ENCODE assay signal across 19 cellular contexts in genomic region chr3:63405882-63406281, GRCh38.
"Had no signal": no experiment of that assay in that cellular context is flagged by ENCODE, and none has a peak within 500 bp of the region (broad histone marks: within the 10 kb centered on the region; RNA-seq: fewer than 3 reads in every experiment).

No MANE protein-coding gene starts in this region.

- DNase-seq: activated CD4-positive, alpha-beta T cell treated with anti-CD3 and anti-CD28 coated beads for 4 hours; activated CD8-positive, alpha-beta memory T cell treated with anti-CD3 and anti-CD28 coated beads, Interleukin-2, amount 50 U/mL, for 48 hours; activated CD8-positive, alpha-beta T cell treated with anti-CD3 and anti-CD28 coated beads for 36 hours; activated naive CD4-positive, alpha-beta T cell treated with Interleukin-2 at 50 U/mL for 16 hours; activated naive CD8-positive, alpha-beta T cell treated with anti-CD3 and anti-CD28 coated beads, Interleukin-2, amount 50 U/mL, for 24 hours; caudate nucleus; effector CD4-positive, alpha-beta T cell; hippocampal formation; lower lobe of right lung; midbrain; naive B cell; retina; thyroid gland; uterus had no signal

- H3K4me1 Mint-ChIP-seq: activated naive CD8-positive, alpha-beta T cell treated with anti-CD3 and anti-CD28 coated beads, Interleukin-2, amount 50 U/mL, for 24 hours; naive B cell; stimulated activated effector memory CD8-positive, alpha-beta T cell treated with anti-CD3 and anti-CD28 coated beads, Interleukin-12 subunit alpha, Interleukin-12 subunit beta, amount 100 ng/mL, for 72 hours had no signal

- H3K4me3 ChIP-seq: ascending aorta, coronary artery, lower lobe of right lung, skin epidermis, thyroid gland, uterus had no signal

- ATAC-seq: activated CD8-positive, alpha-beta T cell treated with anti-CD3 and anti-CD28 coated beads for 36 hours; activated naive CD8-positive, alpha-beta T cell treated with anti-CD3 and anti-CD28 coated beads, Interleukin-2, amount 50 U/mL, for 24 hours; lower lobe of right lung; stimulated activated effector memory CD8-positive, alpha-beta T cell treated with anti-CD3 and anti-CD28 coated beads, Interleukin-12 subunit alpha, Interleukin-12 subunit beta, amount 100 ng/mL, for 72 hours had no signal

- H3K4me1 ChIP-seq: ascending aorta, lower lobe of right lung, thyroid gland, uterus had no signal

- H3K27me3 Mint-ChIP-seq: activated CD8-positive, alpha-beta T cell treated with anti-CD3 and anti-CD28 coated beads for 36 hours; activated naive CD8-positive, alpha-beta T cell treated with anti-CD3 and anti-CD28 coated beads, Interleukin-2, amount 50 U/mL, for 24 hours had no signal

- H3K27ac ChIP-seq: ascending aorta, coronary artery, lower lobe of right lung, neutrophil, skin epidermis, thyroid gland, uterus had no signal

- H3K27ac Mint-ChIP-seq: activated CD8-positive, alpha-beta T cell treated with anti-CD3 and anti-CD28 coated beads for 36 hours; activated naive CD8-positive, alpha-beta T cell treated with anti-CD3 and anti-CD28 coated beads, Interleukin-2, amount 50 U/mL, for 24 hours; stimulated activated effector memory CD8-positive, alpha-beta T cell treated with anti-CD3 and anti-CD28 coated beads, Interleukin-12 subunit alpha, Interleukin-12 subunit beta, amount 100 ng/mL, for 72 hours had no signal

- H3K36me3 ChIP-seq: ascending aorta, lower lobe of right lung, neutrophil, thyroid gland, uterus had no signal

- H3K4me3 Mint-ChIP-seq: activated CD8-positive, alpha-beta T cell treated with anti-CD3 and anti-CD28 coated beads for 36 hours; activated naive CD8-positive, alpha-beta T cell treated with anti-CD3 and anti-CD28 coated beads, Interleukin-2, amount 50 U/mL, for 24 hours; naive B cell; stimulated activated effector memory CD8-positive, alpha-beta T cell treated with anti-CD3 and anti-CD28 coated beads, Interleukin-12 subunit alpha, Interleukin-12 subunit beta, amount 100 ng/mL, for 72 hours had no signal

- H3K9me3 Mint-ChIP-seq: activated CD8-positive, alpha-beta T cell treated with anti-CD3 and anti-CD28 coated beads for 36 hours; activated naive CD8-positive, alpha-beta T cell treated with anti-CD3 and anti-CD28 coated beads, Interleukin-2, amount 50 U/mL, for 24 hours had no signal

- H3K9me3 ChIP-seq: ascending aorta, lower lobe of right lung, neutrophil, thyroid gland, uterus had no signal

- H3K27me3 ChIP-seq: ascending aorta, neutrophil, thyroid gland, uterus had no signal

- H3K36me3 Mint-ChIP-seq: naive B cell; stimulated activated effector memory CD8-positive, alpha-beta T cell treated with anti-CD3 and anti-CD28 coated beads, Interleukin-12 subunit alpha, Interleukin-12 subunit beta, amount 100 ng/mL, for 72 hours had no signal
